In genomic region chr3:157499342-157499963, GRCh38 we compare ENCODE assay signal across 8 cellular contexts. TPM values are rescaled to one million over a fixed set of nuclear protein-coding genes. Genes with fewer than 3 reads are reported as not detected.
DNase-seq lines count a peak whose midpoint lies in the region; ATAC-seq and TF ChIP-seq lines count a peak whose summit lies in the region.

No MANE protein-coding gene starts in this region.

- peak overlapping the region in 5 of 8 donors; percentile 5 to 54 (median 30) for H3K4me3 Mint-ChIP-seq in CD4-positive, alpha-beta memory T cell

- peak overlapping the region; percentile 51 for H3K4me2 ChIP-seq in neuronal stem cell (ENCODE audit: insufficient read depth, low read length, poor library complexity, severe bottlenecking)

- ATAC-seq in GM19328 (IDR thresholded peaks at IDR 0.05; ENCODE audit: unreplicated experiment), result no peak
- no peak for ATAC-seq in HG02759 (IDR thresholded peaks at IDR 0.05; ENCODE audit: unreplicated experiment)

- no peak overlapping the region for H2BK15ac ChIP-seq in neuronal stem cell (ENCODE audit: low read length)

- no peak overlapping the region for H2AK5ac ChIP-seq in neuronal stem cell (ENCODE audit: low read depth, low read length)

- POLR2A ChIA-PET in CD4-positive, alpha-beta memory T cell (lab: Charles Lee; ENCODE audit: partially characterized antibody), result no interaction called here

- peaks cover 4 to 11% (median 8%) of the 10 kb centered on the region in 4 donors for H3K4me1 Mint-ChIP-seq in CD4-positive, alpha-beta memory T cell

- peak overlapping the region; percentile 81 for H3K18ac ChIP-seq in neuronal stem cell (ENCODE audit: low read length)

- CTCF ChIA-PET in CD4-positive, alpha-beta memory T cell (lab: Charles Lee; ENCODE audit: partially characterized antibody), result no interaction called here

- H2BK5ac ChIP-seq in neuronal stem cell (ENCODE audit: low read length), result no peak overlapping the region

- peaks cover 9 to 22% of the 10 kb centered on the region in 2 donors for H3K27me3 Mint-ChIP-seq in CD4-positive, alpha-beta memory T cell

- no peak overlapping the region for H3K14ac ChIP-seq in neuronal stem cell (ENCODE audit: low read length)

- H2BK12ac ChIP-seq in neuronal stem cell (ENCODE audit: low read length), result no peak overlapping the region

- H3K27me3 ChIP-seq in CD4-positive, alpha-beta memory T cell (ENCODE audit: insufficient read depth, low read length), result no peaks in the 10 kb centered on the region
- no peaks in the 10 kb centered on the region for H3K27me3 ChIP-seq in neuronal stem cell (ENCODE audit: control insufficient read depth in 3 of 3, insufficient read depth in 3 of 3, low read depth in 1 of 3, low read length in 3 of 3)

- DNase-seq in CD4-positive, alpha-beta memory T cell, result no peak
- DNase-seq in NCI-H69 (lab: John Stamatoyannopoulos, UW) (peak; percentile 60), fibroblast of mammary gland (ENCODE audit: low read depth) (no peak), neuronal stem cell (ENCODE audit: low spot score) (peak; percentile 48), activated gamma-delta T cell (lab: John Stamatoyannopoulos, UW) (no peak), GF-D8 (lab: John Stamatoyannopoulos, UW) (no peak)

- H3K27ac Mint-ChIP-seq in CD4-positive, alpha-beta memory T cell, result no peak overlapping the region

- no peaks in the 10 kb centered on the region for H3K36me3 ChIP-seq in CD4-positive, alpha-beta memory T cell (ENCODE audit: insufficient read depth, low read length)
- H3K36me3 ChIP-seq in neuronal stem cell (replicated peaks in 1 of 2; ENCODE audit: control insufficient read depth in 2 of 2, insufficient read depth in 2 of 2, low read length in 2 of 2), result peaks cover 0 to 8% of the 10 kb centered on the region in 2 donors

- H3K36me3 Mint-ChIP-seq in CD4-positive, alpha-beta memory T cell, result no peaks in the 10 kb centered on the region

- no peak for TF ChIP-seq CTCF in fibroblast of mammary gland (conservative IDR thresholded peaks at IDR 0.05; ENCODE audit: control insufficient read depth, insufficient read depth, low read depth, low read length)

- intact Hi-C loops in CD4-positive, alpha-beta memory T cell (cut with micrococcal nuclease), result no loop called here

- no peaks in the 10 kb centered on the region for H3K9me3 ChIP-seq in CD4-positive, alpha-beta memory T cell (ENCODE audit: control insufficient read depth in 1 of 2, low read length in 2 of 2)
- no peaks in the 10 kb centered on the region for H3K9me3 ChIP-seq in neuronal stem cell (replicated peaks in 1 of 2; ENCODE audit: control insufficient read depth in 2 of 2, insufficient read depth in 1 of 2, low read depth in 1 of 2, low read length in 2 of 2)

- H4K8ac ChIP-seq in neuronal stem cell (ENCODE audit: low read depth, low read length), result no peak overlapping the region

- H2BK120ac ChIP-seq in neuronal stem cell (ENCODE audit: low read depth, low read length), result no peak overlapping the region

- H3K4me1 ChIP-seq in CD4-positive, alpha-beta memory T cell (ENCODE audit: insufficient read depth, low read length), result no peaks in the 10 kb centered on the region
- H3K4me1 ChIP-seq in neuronal stem cell (ENCODE audit: control insufficient read depth in 2 of 2, insufficient read depth in 1 of 2, low read depth in 1 of 2, low read length in 2 of 2), result peaks cover 17 to 30% of the 10 kb centered on the region in 2 donors

- no peak overlapping the region for H3K9ac ChIP-seq in neuronal stem cell (ENCODE audit: low read depth, low read length, poor library complexity)

- H2AFZ ChIP-seq in neuronal stem cell (ENCODE audit: low read length), result peak overlapping the region; percentile 55

- H3K23ac ChIP-seq in neuronal stem cell (ENCODE audit: low read depth, low read length, poor library complexity), result no peak overlapping the region

- H3K4ac ChIP-seq in neuronal stem cell (ENCODE audit: low read length), result no peak overlapping the region

- no peak overlapping the region for H3K4me3 ChIP-seq in CD4-positive, alpha-beta memory T cell (ENCODE audit: low read length in 2 of 2)
- H3K4me3 ChIP-seq in fibroblast of mammary gland (ENCODE audit: control insufficient read depth, low read depth, low read length) (peak overlapping the region; percentile 28), neuronal stem cell (ENCODE audit: low read length in 2 of 2) (peak overlapping the region in 1 of 2 donors; percentile 7)

- no peaks in the 10 kb centered on the region for H3K79me1 ChIP-seq in neuronal stem cell (ENCODE audit: low read depth, low read length)

- H3K9me3 Mint-ChIP-seq in CD4-positive, alpha-beta memory T cell, result peaks cover 0 to 2% (median 0%) of the 10 kb centered on the region in 8 donors

- H4K91ac ChIP-seq in neuronal stem cell (ENCODE audit: low read depth, low read length, poor library complexity), result no peak overlapping the region

- WGBS in neuronal stem cell (ENCODE audit: extremely low coverage in 2 of 2, insufficient read length in 2 of 2, insufficient replicate concordance in 1 of 2), 2 donors, result no CpG with 5 or more reads among the region's 24 CpGs

- no peak overlapping the region for H3K27ac ChIP-seq in CD4-positive, alpha-beta memory T cell (ENCODE audit: low read depth, low read length)
- peak overlapping the region; percentile 26 for H3K27ac ChIP-seq in neuronal stem cell (replicated peaks; ENCODE audit: low read length)

RNA-seq across cellular contexts. Expression of gene VEPH1, which starts 3.8 kb away (rescaled TPM):
- not detected for total RNA-seq in CD4-positive, alpha-beta memory T cell
- not detected for polyA plus RNA-seq in CD4-positive, alpha-beta memory T cell
- 5.5 TPM for polyA plus RNA-seq in neuronal stem cell (2013, experiment 1 of 2)
- 5.1 TPM for polyA plus RNA-seq in neuronal stem cell (2013, experiment 2 of 2)

Comparison
In these comparisons a context has a peak if more than half of its experiments do, and no peak if none do; other contexts are left out.
1. DNase-seq: peak in NCI-H69 (single experiment) and neuronal stem cell (single experiment); none in CD4-positive, alpha-beta memory T cell (0 of 5), fibroblast of mammary gland (single experiment), activated gamma-delta T cell (single experiment) and GF-D8 (single experiment).